8 cellular contexts compared by ENCODE assay signal in the genomic region with DNA sequence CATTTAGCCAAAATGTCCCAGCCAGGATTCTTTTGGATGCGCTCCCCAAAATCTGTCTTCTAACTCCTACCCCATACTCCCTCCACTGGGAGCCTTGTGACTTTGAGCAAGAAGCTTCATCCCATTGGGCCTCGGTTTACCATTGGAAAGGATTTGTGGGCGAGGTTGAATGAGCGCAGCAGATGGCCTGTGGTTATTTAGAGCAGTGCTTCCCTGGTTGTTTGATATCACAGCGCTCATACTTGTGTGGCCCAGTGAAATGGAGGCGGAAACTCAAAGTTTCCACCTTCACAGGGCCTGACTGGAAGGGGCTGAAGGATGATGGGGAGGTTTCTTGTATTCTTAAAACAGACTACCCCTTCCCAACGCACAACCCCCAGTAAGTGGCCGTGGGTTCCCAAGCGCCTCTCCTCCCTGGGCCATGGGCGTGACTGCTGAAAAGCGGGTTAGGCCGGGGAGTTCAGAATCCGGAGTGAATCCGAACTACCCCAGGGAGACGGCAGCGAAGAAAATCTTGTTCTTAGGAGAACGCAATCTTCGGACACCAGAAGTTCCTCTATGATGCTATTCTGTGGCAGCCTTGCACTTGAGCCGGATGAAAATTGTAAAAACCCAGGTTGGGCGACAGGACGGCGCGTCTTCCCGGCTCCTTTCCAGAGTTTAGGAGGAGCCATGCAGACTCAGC. TPM values are rescaled to one million over a fixed set of nuclear protein-coding genes. Genes with fewer than 3 reads are reported as not detected.
A peak's percentile ranks its signal among the peaks of the same experiment; 100 is the strongest.
DNase-seq lines count a peak whose midpoint lies in the region; ATAC-seq and TF ChIP-seq lines count a peak whose summit lies in the region.

No MANE protein-coding gene starts in this region.

- ATAC-seq in mucosa of descending colon: peak; percentile 4

- peaks cover 0 to 61% (median 0%) of the 10 kb centered on the region in 3 donors for H3K36me3 ChIP-seq in Peyer's patch
- peaks cover under 1% of the 10 kb centered on the region for H3K36me3 ChIP-seq in mucosa of descending colon (ENCODE audit: low read depth)

- no peaks in the 10 kb centered on the region for H3K27me3 ChIP-seq in Peyer's patch

- H3K27ac ChIP-seq in Peyer's patch: peak overlapping the region; percentile 97 to 99 (median 98)

- no peaks in the 10 kb centered on the region for H3K9me3 ChIP-seq in Peyer's patch
- H3K9me3 ChIP-seq in mucosa of descending colon: no peaks in the 10 kb centered on the region

- peak overlapping the region; percentile 90 for H3K4me3 Mint-ChIP-seq in chondrocyte (ENCODE audit: unreplicated experiment)

- no peaks in the 10 kb centered on the region for H3K9me3 Mint-ChIP-seq in chondrocyte (ENCODE audit: low read depth)

- no peaks in the 10 kb centered on the region for H3K27me3 Mint-ChIP-seq in chondrocyte (ENCODE audit: low read depth)

- TF ChIP-seq POLR2A in Peyer's patch (IDR thresholded peaks at IDR 0.05): no peak

- H3K36me3 Mint-ChIP-seq in chondrocyte (ENCODE audit: low read depth): peaks cover 35% of the 10 kb centered on the region

- intact Hi-C loops in mucosa of descending colon (cut with DNase I, micrococcal nuclease): no loop called here

- peak; percentile 40 for DNase-seq in stimulated activated CD4-positive, alpha-beta T cell treated with anti-CD3 and anti-CD28 coated beads, Interleukin-4, amount 100 ng/mL, for 24 hours
- no peak for DNase-seq in stimulated activated CD4-positive, alpha-beta T cell treated with anti-CD3 and anti-CD28 coated beads, Interleukin-2, amount 100 ng/mL, for 48 hours
- DNase-seq in Peyer's patch (no peak), chondrocyte (ENCODE audit: low spot score) (no peak), mucosa of descending colon (no peak), GOT3 (lab: John Stamatoyannopoulos, UW) (no peak), medulla oblongata (ENCODE audit: extremely low spot score) (no peak), putamen (ENCODE audit: low spot score) (no peak)

- H3K4me1 ChIP-seq in Peyer's patch (peaks cover 0 to 39% (median 20%) of the 10 kb centered on the region in 4 donors), mucosa of descending colon (ENCODE audit: low read depth) (peaks cover 30% of the 10 kb centered on the region)

- H3K4me3 ChIP-seq in Peyer's patch (peak overlapping the region; percentile 96 to 100 (median 98)), mucosa of descending colon (peak overlapping the region; percentile 100)

- TF ChIP-seq CTCF in Peyer's patch (IDR thresholded peaks at IDR 0.05) (no peak), chondrocyte (IDR thresholded peaks at IDR 0.05) (no peak), mucosa of descending colon (IDR thresholded peaks at IDR 0.05) (no peak)

- peak overlapping the region; percentile 99 for H3K27ac Mint-ChIP-seq in chondrocyte (ENCODE audit: unreplicated experiment)

- H3K4me1 Mint-ChIP-seq in chondrocyte (ENCODE audit: low read depth): peaks cover 39% of the 10 kb centered on the region

RNA-seq across cellular contexts. Expression of a gene that starts 1.2 kb away (rescaled TPM):
- total RNA-seq in Peyer's patch: 100 to 1,000 TPM; 222 to 550 (median 280) TPM
- total RNA-seq in chondrocyte: 128 to 541 TPM (median 513 TPM) in 3 replicates
- 100 to 1,000 TPM; 201 to 581 (median 205) TPM for total RNA-seq in mucosa of descending colon

RNA-seq across cellular contexts. Expression of a gene that starts 13.4 kb away (rescaled TPM):
- 100 to 1,000 TPM in 1 of 4 donors, 10 to 100 TPM in 3; 59.4 to 132 (median 93.7) TPM for total RNA-seq in Peyer's patch
- 44.1 to 52.3 TPM (median 47.9 TPM) in 3 replicates for total RNA-seq in chondrocyte
- 10 to 100 TPM; 59.1 to 77.7 (median 61.2) TPM for total RNA-seq in mucosa of descending colon

RNA-seq across cellular contexts. Expression of a gene that starts 17.0 kb away (rescaled TPM):
- total RNA-seq in Peyer's patch: 10 to 100 TPM; 16.5 to 51.0 (median 41.3) TPM
- total RNA-seq in chondrocyte: 22.7 to 24.0 TPM (median 23.0 TPM) in 3 replicates
- 10 to 100 TPM; 29.8 to 38.4 (median 34.0) TPM for total RNA-seq in mucosa of descending colon

RNA-seq across cellular contexts. Expression of a gene that starts 51.4 kb away (rescaled TPM):
- total RNA-seq in Peyer's patch (1 to 10 TPM in 3 of 4 donors, under 1 TPM in 1; 0.95 to 6.6 (median 1.6) TPM), chondrocyte (0.02 to 0.08 TPM (median 0.05 TPM) in 3 replicates), mucosa of descending colon (under 1 TPM; 0.19 to 0.41 (median 0.20) TPM)
